ENCODE assay signal across 19 cellular contexts in genomic region chr11:203945-204586, GRCh38. TPM values are rescaled to one million over a fixed set of nuclear protein-coding genes. Genes with fewer than 3 reads are reported as not detected.
A peak's percentile ranks its signal among the peaks of the same experiment; 100 is the strongest.
DNase-seq lines count a peak whose midpoint lies in the region; ATAC-seq, FAIRE-seq and TF ChIP-seq lines count a peak whose summit lies in the region.
"Had no signal": no experiment of that assay in that cellular context is flagged by ENCODE, and none has a peak within 500 bp of the region (broad histone marks: within the 10 kb centered on the region; RNA-seq: fewer than 3 reads in every experiment).

No MANE protein-coding gene starts in this region.

- no peaks in the 10 kb centered on the region for H3K27me3 ChIP-seq in CD4-positive, CD25-positive, alpha-beta regulatory T cell (ENCODE audit: control insufficient read depth, insufficient read depth, low read length)

- peaks cover 54% of the 10 kb centered on the region for H3K4me1 ChIP-seq in CD4-positive, CD25-positive, alpha-beta regulatory T cell (ENCODE audit: control insufficient read depth, insufficient read depth, low read length, poor library complexity, severe bottlenecking)

- TF ChIP-seq CTCF in nephron progenitor cell (IDR thresholded peaks at IDR 0.05), result no peak

- peak overlapping the region in 1 of 3 donors; percentile 67 for H3K27ac Mint-ChIP-seq in CD4-positive, CD25-positive, alpha-beta regulatory T cell
- peak overlapping the region; percentile 91 for H3K27ac Mint-ChIP-seq in activated naive CD8-positive, alpha-beta T cell treated with anti-CD3 and anti-CD28 coated beads, Interleukin-2, amount 50 U/mL, for 24 hours
- no peak overlapping the region for H3K27ac Mint-ChIP-seq in nephron progenitor cell
- H3K27ac Mint-ChIP-seq: memory B cell, progenitor cell of endocrine pancreas had no signal

- ATAC-seq in CD4-positive, CD25-positive, alpha-beta regulatory T cell (ENCODE audit: low read depth in 2 of 2), result no peak
- ATAC-seq in activated naive CD8-positive, alpha-beta T cell treated with anti-CD3 and anti-CD28 coated beads, Interleukin-2, amount 50 U/mL, for 24 hours, result no peak
- ATAC-seq: stimulated activated naive CD8-positive, alpha-beta T cell treated with anti-CD3 and anti-CD28 coated beads, Interleukin-15, Interleukin-2, amounts not matched to agents 100 U/mL and 50 U/mL, for 24 hours had no signal

- peak overlapping the region in 3 of 4 donors; percentile 43 to 97 (median 55) for H3K4me3 Mint-ChIP-seq in CD4-positive, CD25-positive, alpha-beta regulatory T cell
- no peak overlapping the region for H3K4me3 Mint-ChIP-seq in activated naive CD8-positive, alpha-beta T cell treated with anti-CD3 and anti-CD28 coated beads, Interleukin-2, amount 50 U/mL, for 24 hours
- H3K4me3 Mint-ChIP-seq in nephron progenitor cell, result peak overlapping the region; percentile 49

- no peak for DNase-seq in CD4-positive, CD25-positive, alpha-beta regulatory T cell
- DNase-seq in HT-29 (ENCODE audit: low spot score) (peak; percentile 0), nephron progenitor cell (no peak), RCC 7860 (ENCODE audit: low spot score) (no peak), NCI-H128 (lab: John Stamatoyannopoulos, UW; ENCODE audit: unreplicated experiment) (no peak)
- DNase-seq in activated naive CD8-positive, alpha-beta T cell treated with anti-CD3 and anti-CD28 coated beads, Interleukin-2, amount 50 U/mL, for 24 hours, result no peak
- DNase-seq in stimulated activated CD8-positive, alpha-beta memory T cell treated with anti-CD3 and anti-CD28 coated beads, Interleukin-4, amount 100 ng/mL, for 48 hours, result no peak
- DNase-seq in stimulated activated naive CD4-positive, alpha-beta T cell (lab: John Stamatoyannopoulos, UW), result no peak
- DNase-seq: activated gamma-delta T cell treated with Interleukin-2 at 50 U/mL for 16 hours; EL; GOT3; hypothalamus; stimulated activated CD4-positive, alpha-beta T cell treated with anti-CD3 and anti-CD28 coated beads, Interleukin-4, amount 100 ng/mL, for 1 hour; stimulated activated naive CD8-positive, alpha-beta T cell treated with anti-CD3 and anti-CD28 coated beads, Interleukin-15, Interleukin-2, amounts not matched to agents 100 U/mL and 50 U/mL, for 24 hours had no signal

- H3K27ac ChIP-seq in CD4-positive, CD25-positive, alpha-beta regulatory T cell (ENCODE audit: insufficient read depth, low read length, poor library complexity, severe bottlenecking), result no peak overlapping the region

- H3K9me3 ChIP-seq in CD4-positive, CD25-positive, alpha-beta regulatory T cell (ENCODE audit: control insufficient read depth in 2 of 2, low read length in 2 of 2), result no peaks in the 10 kb centered on the region

- FAIRE-seq in RCC 7860 (lab: Jason Lieb, UNC), result no peak
- FAIRE-seq: colon had no signal

- H3K36me3 Mint-ChIP-seq in CD4-positive, CD25-positive, alpha-beta regulatory T cell, result peaks cover 18% of the 10 kb centered on the region
- H3K36me3 Mint-ChIP-seq in activated naive CD8-positive, alpha-beta T cell treated with anti-CD3 and anti-CD28 coated beads, Interleukin-2, amount 50 U/mL, for 24 hours (ENCODE audit: low read depth), result peaks cover 29% of the 10 kb centered on the region
- peaks cover 12% of the 10 kb centered on the region for H3K36me3 Mint-ChIP-seq in nephron progenitor cell (ENCODE audit: low read depth)

- peaks cover 0 to 60% (median 33%) of the 10 kb centered on the region in 4 donors for H3K4me1 Mint-ChIP-seq in CD4-positive, CD25-positive, alpha-beta regulatory T cell
- H3K4me1 Mint-ChIP-seq in activated naive CD8-positive, alpha-beta T cell treated with anti-CD3 and anti-CD28 coated beads, Interleukin-2, amount 50 U/mL, for 24 hours, result peaks cover 62% of the 10 kb centered on the region
- H3K4me1 Mint-ChIP-seq in nephron progenitor cell, result peaks cover 18% of the 10 kb centered on the region

- peaks cover 32% of the 10 kb centered on the region for H3K36me3 ChIP-seq in CD4-positive, CD25-positive, alpha-beta regulatory T cell (ENCODE audit: control insufficient read depth, insufficient read depth, low read length)

- peaks cover 4% of the 10 kb centered on the region for H3K27me3 Mint-ChIP-seq in CD4-positive, CD25-positive, alpha-beta regulatory T cell
- H3K27me3 Mint-ChIP-seq in activated naive CD8-positive, alpha-beta T cell treated with anti-CD3 and anti-CD28 coated beads, Interleukin-2, amount 50 U/mL, for 24 hours, result no peaks in the 10 kb centered on the region
- H3K27me3 Mint-ChIP-seq in nephron progenitor cell (ENCODE audit: low read depth, poor library complexity), result no peaks in the 10 kb centered on the region
- H3K27me3 Mint-ChIP-seq: memory B cell, progenitor cell of endocrine pancreas had no signal

- H3K4me3 ChIP-seq in CD4-positive, CD25-positive, alpha-beta regulatory T cell (ENCODE audit: low read depth, low read length), result no peak overlapping the region

- H3K9me3 Mint-ChIP-seq in CD4-positive, CD25-positive, alpha-beta regulatory T cell, result peaks cover 0 to 1% (median 0%) of the 10 kb centered on the region in 7 donors
- no peaks in the 10 kb centered on the region for H3K9me3 Mint-ChIP-seq in activated naive CD8-positive, alpha-beta T cell treated with anti-CD3 and anti-CD28 coated beads, Interleukin-2, amount 50 U/mL, for 24 hours
- no peaks in the 10 kb centered on the region for H3K9me3 Mint-ChIP-seq in nephron progenitor cell
- H3K9me3 Mint-ChIP-seq: memory B cell had no signal

RNA-seq across cellular contexts. Expression of gene BET1L, which starts 3.1 kb away (rescaled TPM):
- total RNA-seq in CD4-positive, CD25-positive, alpha-beta regulatory T cell, result 66.4 TPM
- polyA plus RNA-seq in CD4-positive, CD25-positive, alpha-beta regulatory T cell, result 10 to 100 TPM; 58.2 to 84.4 (median 64.6) TPM
- total RNA-seq in HT-29 (2014; rRNA removed; shearing (Covaris generic)), result 45.6 and 47.9 TPM in 2 replicates

RNA-seq across cellular contexts. Expression of gene RIC8A, which starts 3.4 kb away (rescaled TPM):
- total RNA-seq in CD4-positive, CD25-positive, alpha-beta regulatory T cell, result 135 TPM
- 10 to 100 TPM; 74.1 to 89.7 (median 78.6) TPM for polyA plus RNA-seq in CD4-positive, CD25-positive, alpha-beta regulatory T cell
- 253 and 283 TPM in 2 replicates for total RNA-seq in HT-29 (2014; rRNA removed; shearing (Covaris generic))

RNA-seq across cellular contexts. Expression of gene SCGB1C1, which starts 11.2 kb away (rescaled TPM):
- total RNA-seq in CD4-positive, CD25-positive, alpha-beta regulatory T cell, result not detected
- not detected for polyA plus RNA-seq in CD4-positive, CD25-positive, alpha-beta regulatory T cell
- not detected in 2 replicates for total RNA-seq in HT-29 (2014; rRNA removed; shearing (Covaris generic))
- total RNA-seq: fibroblast of lung, progenitor cell of endocrine pancreas had no signal
- polyA plus RNA-seq: BJ, fibroblast of lung had no signal

RNA-seq across cellular contexts. Expression of gene SIRT3, which starts 32.1 kb away (rescaled TPM):
- total RNA-seq in CD4-positive, CD25-positive, alpha-beta regulatory T cell, result 14.2 TPM
- polyA plus RNA-seq in CD4-positive, CD25-positive, alpha-beta regulatory T cell, result 10 to 100 TPM in 2 of 4 donors, 1 to 10 TPM in 2; 6.9 to 12.4 (median 10.3) TPM
- total RNA-seq in HT-29 (2014; rRNA removed; shearing (Covaris generic)), result 8.6 and 11.5 TPM in 2 replicates

RNA-seq across cellular contexts. Expression of gene PSMD13, which starts 32.7 kb away (rescaled TPM):
- 99.6 TPM for total RNA-seq in CD4-positive, CD25-positive, alpha-beta regulatory T cell
- polyA plus RNA-seq in CD4-positive, CD25-positive, alpha-beta regulatory T cell, result 100 to 1,000 TPM; 223 to 276 (median 261) TPM
- 235 TPM in 2 replicates for total RNA-seq in HT-29 (2014; rRNA removed; shearing (Covaris generic))
